Comparison of ENCODE assay signal across 22 cellular contexts in genomic region chr12:110197003-110197402, GRCh38.
"Had no signal": no experiment of that assay in that cellular context is flagged by ENCODE, and none has a peak within 500 bp of the region (broad histone marks: within the 10 kb centered on the region; RNA-seq: fewer than 3 reads in every experiment).

No MANE protein-coding gene starts in this region.

- H3K36me3 Mint-ChIP-seq: natural killer cell treated with Interleukin-12 subunit alpha and Interleukin-12 subunit beta and Interleukin-15 and Interleukin-18, amount 100 ng/mL, for 72 hours; stimulated activated effector memory CD8-positive, alpha-beta T cell treated with anti-CD3 and anti-CD28 coated beads, Interleukin-12 subunit alpha, Interleukin-12 subunit beta, amount 100 ng/mL, for 72 hours had no signal

- H3K9me3 Mint-ChIP-seq: natural killer cell treated with Interleukin-12 subunit alpha and Interleukin-12 subunit beta and Interleukin-15 and Interleukin-18, amount 100 ng/mL, for 72 hours; neural crest cell; stimulated activated effector memory CD8-positive, alpha-beta T cell treated with anti-CD3 and anti-CD28 coated beads, Interleukin-12 subunit alpha, Interleukin-12 subunit beta, amount 100 ng/mL, for 72 hours; stimulated activated naive B cell treated with anti-CD40 and anti-IgM and Interleukin-4, amounts not matched to agents 10 μg/mL and 1 μg/mL and 100 μg/mL, for 72 hours; stimulated activated naive CD8-positive, alpha-beta T cell treated with anti-CD3 and anti-CD28 coated beads, Interleukin-15, Interleukin-2, amounts not matched to agents 100 ng/mL and 50 ng/mL, for 24 hours had no signal

- H3K4me3 Mint-ChIP-seq: naive thymus-derived CD8-positive, alpha-beta T cell; natural killer cell treated with Interleukin-12 subunit alpha and Interleukin-12 subunit beta and Interleukin-15 and Interleukin-18, amount 100 ng/mL, for 72 hours; neural crest cell; stimulated activated effector memory CD8-positive, alpha-beta T cell treated with anti-CD3 and anti-CD28 coated beads, Interleukin-12 subunit alpha, Interleukin-12 subunit beta, amount 100 ng/mL, for 72 hours; stimulated activated naive B cell treated with anti-CD40 and anti-IgM and Interleukin-4, amounts not matched to agents 10 μg/mL and 1 μg/mL and 100 μg/mL, for 72 hours; stimulated activated naive CD8-positive, alpha-beta T cell treated with anti-CD3 and anti-CD28 coated beads, Interleukin-15, Interleukin-2, amounts not matched to agents 100 ng/mL and 50 ng/mL, for 24 hours had no signal

- ATAC-seq: naive thymus-derived CD8-positive, alpha-beta T cell; natural killer cell treated with Interleukin-12 subunit alpha and Interleukin-12 subunit beta and Interleukin-15 and Interleukin-18, amount 100 ng/mL, for 72 hours; pancreas; psoas muscle; right cardiac atrium; right lobe of liver; stimulated activated effector memory CD8-positive, alpha-beta T cell treated with anti-CD3 and anti-CD28 coated beads, Interleukin-12 subunit alpha, Interleukin-12 subunit beta, amount 100 ng/mL, for 72 hours; stimulated activated naive B cell treated with anti-CD40 and anti-IgM and Interleukin-4, amounts not matched to agents 10 μg/mL and 1 μg/mL and 100 μg/mL, for 72 hours had no signal

- H3K27ac Mint-ChIP-seq: natural killer cell treated with Interleukin-12 subunit alpha and Interleukin-12 subunit beta and Interleukin-15 and Interleukin-18, amount 100 ng/mL, for 72 hours; stimulated activated effector memory CD8-positive, alpha-beta T cell treated with anti-CD3 and anti-CD28 coated beads, Interleukin-12 subunit alpha, Interleukin-12 subunit beta, amount 100 ng/mL, for 72 hours; stimulated activated naive B cell treated with anti-CD40 and anti-IgM and Interleukin-4, amounts not matched to agents 10 μg/mL and 1 μg/mL and 100 μg/mL, for 72 hours; stimulated activated naive CD8-positive, alpha-beta T cell treated with anti-CD3 and anti-CD28 coated beads, Interleukin-15, Interleukin-2, amounts not matched to agents 100 ng/mL and 50 ng/mL, for 24 hours had no signal

- DNase-seq: naive thymus-derived CD8-positive, alpha-beta T cell; nucleus accumbens; pancreas; psoas muscle; right cardiac atrium; right lobe of liver; sigmoid colon; small intestine; stimulated activated CD4-positive, alpha-beta T cell treated with anti-CD3 and anti-CD28 coated beads, Interleukin-15, amount 100 ng/mL, for 24 hours; stimulated activated CD4-positive, alpha-beta T cell treated with anti-CD3 and anti-CD28 coated beads, Interleukin-2, amount 100 ng/mL, for 24 hours; stimulated activated CD4-positive, alpha-beta T cell treated with anti-CD3 and anti-CD28 coated beads, Interleukin-2, amount 100 ng/mL, for 48 hours; stimulated activated CD4-positive, alpha-beta T cell treated with anti-CD3 and anti-CD28 coated beads, Interleukin-4, amount 100 ng/mL, for 24 hours; stimulated activated naive B cell treated with anti-CD40 and anti-IgM and Interleukin-4, amounts not matched to agents 10 μg/mL and 1 μg/mL and 100 μg/mL, for 72 hours; stimulated activated naive CD4-positive, alpha-beta T cell treated with Interleukin-2 at 50 U/mL for 16 hours; stomach; thyroid gland; trophoblast cell; upper lobe of left lung had no signal

- H3K27me3 Mint-ChIP-seq: naive thymus-derived CD8-positive, alpha-beta T cell; stimulated activated naive B cell treated with anti-CD40 and anti-IgM and Interleukin-4, amounts not matched to agents 10 μg/mL and 1 μg/mL and 100 μg/mL, for 72 hours; stimulated activated naive CD8-positive, alpha-beta T cell treated with anti-CD3 and anti-CD28 coated beads, Interleukin-15, Interleukin-2, amounts not matched to agents 100 ng/mL and 50 ng/mL, for 24 hours had no signal
